11 cellular contexts compared by ENCODE assay signal in the genomic region with DNA sequence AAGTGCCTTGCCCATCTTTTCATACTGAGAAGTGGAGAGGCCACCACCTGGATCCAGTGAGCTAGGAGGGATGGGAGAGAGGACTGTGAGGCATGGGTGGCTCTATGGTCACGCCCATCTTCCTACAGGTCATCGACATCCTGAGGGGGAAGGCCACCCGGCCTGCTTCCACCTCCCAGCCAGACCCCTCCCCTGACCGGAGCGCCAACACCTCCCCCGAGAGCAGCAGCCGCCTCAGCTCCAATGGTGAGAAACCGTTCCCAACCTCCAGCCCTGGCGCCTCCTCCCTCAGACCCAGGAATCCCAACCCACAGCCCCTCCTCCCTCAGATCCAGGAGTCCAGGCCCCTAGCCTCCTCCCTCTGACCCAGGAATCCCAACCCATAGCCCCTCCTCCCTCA. TPM values are rescaled to one million over a fixed set of nuclear protein-coding genes. Genes with fewer than 3 reads are reported as not detected.
DNase-seq lines count a peak whose midpoint lies in the region; ATAC-seq, FAIRE-seq and TF ChIP-seq lines count a peak whose summit lies in the region.
"Had no signal": no experiment of that assay in that cellular context is flagged by ENCODE, and none has a peak within 500 bp of the region (broad histone marks: within the 10 kb centered on the region; RNA-seq: fewer than 3 reads in every experiment).

No MANE protein-coding gene starts in this region.

- in situ Hi-C loops in HepG2 (cut with HindIII; ENCODE audit: extremely low pct_ligation_motif_present, low pct_unique_long_range_greater_than_20kb): loop anchor here (5.0 kb wide), 1 partner anchor 36 kb away; no protein-coding TSS in a partner anchor

- no peak overlapping the region for H3K27ac ChIP-seq in HepG2 (ENCODE audit: extremely low read length, insufficient read depth, low read length)
- H3K27ac ChIP-seq in subcutaneous abdominal adipose tissue (ENCODE audit: low read depth, low read length): peak overlapping the region; percentile 74

- CTCF ChIA-PET in HepG2 (lab: Yijun Ruan, JAX; ENCODE audit: low intra/inter-chr PET ratio, low total read pairs): no interaction called here

- H3K4me2 ChIP-seq in HepG2 (ENCODE audit: low read depth, low read length): no peak overlapping the region

- H3K27me3 ChIP-seq in HepG2 (ENCODE audit: control insufficient read depth in 1 of 2, insufficient read depth in 2 of 2, low read length in 2 of 2): no peaks in the 10 kb centered on the region
- no peaks in the 10 kb centered on the region for H3K27me3 ChIP-seq in subcutaneous abdominal adipose tissue (ENCODE audit: control insufficient read depth in 5 of 5, insufficient read depth in 4 of 5, low read length in 5 of 5)

- H3K27me3 Mint-ChIP-seq in T-helper 2 cell treated with Interferon-gamma antibody and Interleukin-4, amounts not matched to agents 5 μg/mL and 100 μg/mL, for 36 hours (ENCODE audit: low read depth): no peaks in the 10 kb centered on the region

- H3K36me3 ChIP-seq in HepG2 (replicated peaks in 1 of 2; ENCODE audit: control insufficient read depth in 1 of 2, insufficient read depth in 2 of 2, low read length in 2 of 2) (peaks cover 11 to 20% of the 10 kb centered on the region in 2 experiments; a peak in 4 of 5 replicates), subcutaneous abdominal adipose tissue (ENCODE audit: control insufficient read depth in 5 of 5, insufficient read depth in 5 of 5, low read length in 5 of 5) (peaks cover 0 to 56% (median 34%) of the 10 kb centered on the region in 5 donors)

- POLR2A ChIA-PET in HepG2 (lab: Yijun Ruan, JAX): interaction anchor here (0.6 kb wide), 1 partner anchor 34 kb away, joined by 3 read pairs; no protein-coding TSS in a partner anchor

- DNase-seq in T-helper 2 cell treated with Interferon-gamma antibody and Interleukin-4, amounts not matched to agents 5 μg/mL and 100 μg/mL, for 36 hours (ENCODE audit: low spot score): no peak
- DNase-seq in T-helper 2 cell: no peak
- peak in 1 of 2 donors; percentile 59 for DNase-seq in cardiac fibroblast (ENCODE audit: low read depth in 2 of 2)
- DNase-seq in HepG2 (ENCODE audit: low spot score): no peak
- no peak for DNase-seq in AG08395 (ENCODE audit: low spot score)
- no peak for DNase-seq in GM19239 (ENCODE audit: insufficient read length, low spot score)
- DNase-seq: ACHN, activated gamma-delta T cell had no signal

- TF ChIP-seq CTCF in cardiac fibroblast (IDR thresholded peaks at IDR 0.05; ENCODE audit: low read depth, low read length): no peak
- TF ChIP-seq CTCF in HepG2 (CRISPR knock-in tag; IDR thresholded peaks at IDR 0.05): no peak

- no peak overlapping the region for H3K9ac ChIP-seq in HepG2 (ENCODE audit: insufficient read depth, low read depth, low read length)
- H3K9ac ChIP-seq in subcutaneous abdominal adipose tissue (ENCODE audit: low read length in 5 of 5): peak overlapping the region in 2 of 5 donors; percentile 4 to 14

- H3K9me3 ChIP-seq in HepG2 (ENCODE audit: low read length) (no peaks in the 10 kb centered on the region), subcutaneous abdominal adipose tissue (ENCODE audit: control insufficient read depth in 5 of 5, low read length in 5 of 5) (no peaks in the 10 kb centered on the region)

- no peaks in the 10 kb centered on the region for H4K20me1 ChIP-seq in HepG2 (ENCODE audit: insufficient read depth, low read length)

- H3K36me3 Mint-ChIP-seq in T-helper 2 cell treated with Interferon-gamma antibody and Interleukin-4, amounts not matched to agents 5 μg/mL and 100 μg/mL, for 36 hours (ENCODE audit: low read depth): peaks cover 47% of the 10 kb centered on the region

- no peak overlapping the region for H3K4me3 Mint-ChIP-seq in T-helper 2 cell treated with Interferon-gamma antibody and Interleukin-4, amounts not matched to agents 5 μg/mL and 100 μg/mL, for 36 hours

- H3K4me1 ChIP-seq in HepG2 (ENCODE audit: insufficient read depth, low read length): peaks cover 31% of the 10 kb centered on the region
- peaks cover 15 to 49% (median 47%) of the 10 kb centered on the region in 5 donors for H3K4me1 ChIP-seq in subcutaneous abdominal adipose tissue (ENCODE audit: control insufficient read depth in 5 of 5, insufficient read depth in 5 of 5, low read length in 5 of 5)

- intact Hi-C loops in HepG2 (cut with micrococcal nuclease; ENCODE audit: unreplicated experiment): no loop called here

- no peaks in the 10 kb centered on the region for H3K79me2 ChIP-seq in HepG2 (ENCODE audit: insufficient read depth, low read length)

- peaks cover 18% of the 10 kb centered on the region for H3K4me1 Mint-ChIP-seq in T-helper 2 cell treated with Interferon-gamma antibody and Interleukin-4, amounts not matched to agents 5 μg/mL and 100 μg/mL, for 36 hours (ENCODE audit: low read depth)

- TF ChIP-seq EP300 in HepG2 (IDR thresholded peaks at IDR 0.05; ENCODE audit: low read depth in 2 of 2, low read length in 2 of 2): no peak
- no peak for TF ChIP-seq EP300 in HepG2 (CRISPR knock-in tag; IDR thresholded peaks at IDR 0.05; ENCODE audit: borderline replicate concordance)

- H3K4me3 ChIP-seq in cardiac fibroblast (replicated peaks in 1 of 2; ENCODE audit: low read depth in 2 of 2, low read length in 2 of 2) (peak overlapping the region; percentile 40 to 55), HepG2 (replicated peaks in 1 of 3; ENCODE audit: insufficient read depth in 1 of 3, low read depth in 2 of 3, low read length in 3 of 3) (no peak overlapping the region), subcutaneous abdominal adipose tissue (ENCODE audit: low read depth in 1 of 5, low read length in 5 of 5) (peak overlapping the region in 4 of 5 donors; percentile 55 to 65 (median 58))

- H3K27ac Mint-ChIP-seq in T-helper 2 cell treated with Interferon-gamma antibody and Interleukin-4, amounts not matched to agents 5 μg/mL and 100 μg/mL, for 36 hours: peak overlapping the region; percentile 31

- no peak overlapping the region for H2AFZ ChIP-seq in HepG2 (ENCODE audit: low read length)

- FAIRE-seq in HepG2 (lab: Jason Lieb, UNC) (no peak), GM19239 (lab: Jason Lieb, UNC) (no peak)
- FAIRE-seq: urothelium cell line had no signal

- no peak; the same call in 2 of the 3 replicates for ATAC-seq in HepG2
- ATAC-seq in HG03095 (IDR thresholded peaks at IDR 0.05; ENCODE audit: unreplicated experiment): no peak

- no peak for TF ChIP-seq RAD21 in HepG2 (CRISPR knock-in tag; IDR thresholded peaks at IDR 0.05)

- no peak for TF ChIP-seq POLR2A in HepG2 (IDR thresholded peaks at IDR 0.05; ENCODE audit: insufficient read depth in 1 of 2, low read depth in 2 of 2, low read length in 2 of 2)

- no peaks in the 10 kb centered on the region for H3K9me3 Mint-ChIP-seq in T-helper 2 cell treated with Interferon-gamma antibody and Interleukin-4, amounts not matched to agents 5 μg/mL and 100 μg/mL, for 36 hours

- no TSS peak for BruUV-seq in HepG2 (replicated peaks; lab: Mats Ljungman, UMichigan)

- 98% methylated on average over 5 of the region's 9 CpGs for WGBS in HepG2 (ENCODE audit: low lambda C conversion rate)

RNA-seq across cellular contexts. Expression of a gene that starts 10.1 kb away (rescaled TPM):
- total RNA-seq in HepG2 (2016; rRNA removed; fragmentation: Illumina TruSeq; extraction: Trizol): 2.0 and 4.0 TPM in 2 replicates
- 4.5 and 8.9 TPM in 2 replicates for total RNA-seq in HepG2 (2016; cell fraction: cytosol; rRNA removed; fragmentation: Illumina TruSeq; extraction: Trizol; ENCODE audit: low read depth)
- 1.9 and 4.2 TPM in 2 replicates for total RNA-seq in HepG2 (2016; cell fraction: insoluble cytoplasmic fraction; rRNA removed; fragmentation: Illumina TruSeq; extraction: Trizol)
- 8.2 and 10.1 TPM in 2 replicates for total RNA-seq in HepG2 (2016; cell fraction: membrane; rRNA removed; fragmentation: Illumina TruSeq; extraction: Trizol)
- total RNA-seq in HepG2 (2016; cell fraction: nucleus; rRNA removed; fragmentation: Illumina TruSeq; extraction: Trizol): 3.1 and 4.6 TPM in 2 replicates
- polyA plus RNA-seq in HepG2 (2011; rRNA removed): 2.3 and 2.6 TPM in 2 replicates
- polyA plus RNA-seq in HepG2 (2011; cell fraction: cytosol; rRNA removed): 1.8 and 3.4 TPM in 2 replicates
- 23.1 and 29.5 TPM in 2 replicates for polyA plus RNA-seq in HepG2 (2011; cell fraction: nucleus; rRNA removed)
- polyA plus RNA-seq in HepG2 (2012): 6.8 and 9.9 TPM in 2 replicates
- polyA plus RNA-seq in HepG2 (2016; cell fraction: cytosol; fragmentation: Illumina TruSeq; extraction: Trizol; ENCODE audit: low read depth): 13.0 TPM in 2 replicates
- polyA plus RNA-seq in HepG2 (2016; cell fraction: insoluble cytoplasmic fraction; fragmentation: Illumina TruSeq; extraction: Trizol; ENCODE audit: low read depth): 8.2 and 12.0 TPM in 2 replicates
- polyA plus RNA-seq in HepG2 (2016; cell fraction: membrane; fragmentation: Illumina TruSeq; extraction: Trizol; ENCODE audit: low read depth): 18.9 and 20.6 TPM in 2 replicates
- 17.9 and 18.7 TPM in 2 replicates for polyA plus RNA-seq in HepG2 (2016; cell fraction: nucleus; fragmentation: Illumina TruSeq; extraction: Trizol; ENCODE audit: insufficient read depth, low read depth)
- 5.3 and 5.6 TPM in 2 replicates for polyA minus RNA-seq in HepG2 (2011; rRNA and poly(A)+ RNA removed; ENCODE audit: low replicate concordance)
- polyA minus RNA-seq in HepG2 (2011; cell fraction: cytosol; rRNA and poly(A)+ RNA removed): 4.7 and 5.7 TPM in 2 replicates
- polyA minus RNA-seq in HepG2 (2011; cell fraction: nucleus; rRNA and poly(A)+ RNA removed): 3.2 and 4.1 TPM in 2 replicates

RNA-seq across cellular contexts. Expression of a gene that starts 19.1 kb away (rescaled TPM):
- 1.1 and 1.8 TPM in 2 replicates for total RNA-seq in HepG2 (2016; rRNA removed; fragmentation: Illumina TruSeq; extraction: Trizol)
- total RNA-seq in HepG2 (2016; cell fraction: cytosol; rRNA removed; fragmentation: Illumina TruSeq; extraction: Trizol; ENCODE audit: low read depth): 0.81 and 0.97 TPM in 2 replicates
- total RNA-seq in HepG2 (2016; cell fraction: insoluble cytoplasmic fraction; rRNA removed; fragmentation: Illumina TruSeq; extraction: Trizol): 0.91 and 1.8 TPM in 2 replicates
- total RNA-seq in HepG2 (2016; cell fraction: membrane; rRNA removed; fragmentation: Illumina TruSeq; extraction: Trizol): 1.1 and 1.2 TPM in 2 replicates
- total RNA-seq in HepG2 (2016; cell fraction: nucleus; rRNA removed; fragmentation: Illumina TruSeq; extraction: Trizol): 1.6 and 2.7 TPM in 2 replicates
- 2.6 and 4.3 TPM in 2 replicates for polyA plus RNA-seq in HepG2 (2011; rRNA removed)
- polyA plus RNA-seq in HepG2 (2011; cell fraction: cytosol; rRNA removed): 1.4 and 2.1 TPM in 2 replicates
- polyA plus RNA-seq in HepG2 (2011; cell fraction: nucleus; rRNA removed): 13.9 and 14.3 TPM in 2 replicates
- 1.8 and 2.3 TPM in 2 replicates for polyA plus RNA-seq in HepG2 (2012)
- polyA plus RNA-seq in HepG2 (2016; cell fraction: cytosol; fragmentation: Illumina TruSeq; extraction: Trizol; ENCODE audit: low read depth): 0.87 and 0.89 TPM in 2 replicates
- polyA plus RNA-seq in HepG2 (2016; cell fraction: insoluble cytoplasmic fraction; fragmentation: Illumina TruSeq; extraction: Trizol; ENCODE audit: low read depth): 1.1 and 1.9 TPM in 2 replicates
- polyA plus RNA-seq in HepG2 (2016; cell fraction: membrane; fragmentation: Illumina TruSeq; extraction: Trizol; ENCODE audit: low read depth): 0.50 and 0.61 TPM in 2 replicates
- 4.5 and 5.6 TPM in 2 replicates for polyA plus RNA-seq in HepG2 (2016; cell fraction: nucleus; fragmentation: Illumina TruSeq; extraction: Trizol; ENCODE audit: insufficient read depth, low read depth)
- 0.33 and 11.2 TPM in 2 replicates for polyA minus RNA-seq in HepG2 (2011; rRNA and poly(A)+ RNA removed; ENCODE audit: low replicate concordance)
- polyA minus RNA-seq in HepG2 (2011; cell fraction: cytosol; rRNA and poly(A)+ RNA removed): 1.4 and 2.2 TPM in 2 replicates
- polyA minus RNA-seq in HepG2 (2011; cell fraction: nucleus; rRNA and poly(A)+ RNA removed): 3.9 and 5.8 TPM in 2 replicates

RNA-seq across cellular contexts. Expression of a gene that starts 50.3 kb away (rescaled TPM):
- total RNA-seq in HepG2 (2016; rRNA removed; fragmentation: Illumina TruSeq; extraction: Trizol): 30.6 and 51.2 TPM in 2 replicates
- 13.8 and 14.2 TPM in 2 replicates for total RNA-seq in HepG2 (2016; cell fraction: cytosol; rRNA removed; fragmentation: Illumina TruSeq; extraction: Trizol; ENCODE audit: low read depth)
- total RNA-seq in HepG2 (2016; cell fraction: insoluble cytoplasmic fraction; rRNA removed; fragmentation: Illumina TruSeq; extraction: Trizol): 22.1 and 59.2 TPM in 2 replicates
- 23.6 and 25.3 TPM in 2 replicates for total RNA-seq in HepG2 (2016; cell fraction: membrane; rRNA removed; fragmentation: Illumina TruSeq; extraction: Trizol)
- 82.3 and 107 TPM in 2 replicates for total RNA-seq in HepG2 (2016; cell fraction: nucleus; rRNA removed; fragmentation: Illumina TruSeq; extraction: Trizol)
- polyA plus RNA-seq in HepG2 (2011; rRNA removed): 62.7 and 68.0 TPM in 2 replicates
- polyA plus RNA-seq in HepG2 (2011; cell fraction: cytosol; rRNA removed): 30.5 and 43.7 TPM in 2 replicates
- polyA plus RNA-seq in HepG2 (2011; cell fraction: nucleus; rRNA removed): 347 and 430 TPM in 2 replicates
- 225 and 263 TPM in 2 replicates for polyA plus RNA-seq in HepG2 (2012)
- polyA plus RNA-seq in HepG2 (2016; cell fraction: cytosol; fragmentation: Illumina TruSeq; extraction: Trizol; ENCODE audit: low read depth): 20.9 and 22.6 TPM in 2 replicates
- polyA plus RNA-seq in HepG2 (2016; cell fraction: insoluble cytoplasmic fraction; fragmentation: Illumina TruSeq; extraction: Trizol; ENCODE audit: low read depth): 55.5 and 77.0 TPM in 2 replicates
- 33.0 and 38.0 TPM in 2 replicates for polyA plus RNA-seq in HepG2 (2016; cell fraction: membrane; fragmentation: Illumina TruSeq; extraction: Trizol; ENCODE audit: low read depth)
- polyA plus RNA-seq in HepG2 (2016; cell fraction: nucleus; fragmentation: Illumina TruSeq; extraction: Trizol; ENCODE audit: insufficient read depth, low read depth): 426 and 433 TPM in 2 replicates
- 67.0 TPM in 1 of 2 replicates, not detected in the other for polyA minus RNA-seq in HepG2 (2011; rRNA and poly(A)+ RNA removed; ENCODE audit: low replicate concordance)
- 53.4 and 68.9 TPM in 2 replicates for polyA minus RNA-seq in HepG2 (2011; cell fraction: cytosol; rRNA and poly(A)+ RNA removed)
- 37.1 and 45.6 TPM in 2 replicates for polyA minus RNA-seq in HepG2 (2011; cell fraction: nucleus; rRNA and poly(A)+ RNA removed)

RNA-seq across cellular contexts. Expression of a gene that starts 59.6 kb away (rescaled TPM):
- total RNA-seq in HepG2 (2016; rRNA removed; fragmentation: Illumina TruSeq; extraction: Trizol): not detected in 2 replicates
- not detected in 2 replicates for total RNA-seq in HepG2 (2016; cell fraction: cytosol; rRNA removed; fragmentation: Illumina TruSeq; extraction: Trizol; ENCODE audit: low read depth)
- not detected in 2 replicates for total RNA-seq in HepG2 (2016; cell fraction: insoluble cytoplasmic fraction; rRNA removed; fragmentation: Illumina TruSeq; extraction: Trizol)
- not detected in 2 replicates for total RNA-seq in HepG2 (2016; cell fraction: membrane; rRNA removed; fragmentation: Illumina TruSeq; extraction: Trizol)
- not detected in 2 replicates for total RNA-seq in HepG2 (2016; cell fraction: nucleus; rRNA removed; fragmentation: Illumina TruSeq; extraction: Trizol)
- polyA plus RNA-seq in HepG2 (2011; rRNA removed): not detected in 2 replicates
- polyA plus RNA-seq in HepG2 (2011; cell fraction: cytosol; rRNA removed): not detected in 2 replicates
- polyA plus RNA-seq in HepG2 (2011; cell fraction: nucleus; rRNA removed): not detected in 2 replicates
- not detected in 2 replicates for polyA plus RNA-seq in HepG2 (2012)
- polyA plus RNA-seq in HepG2 (2016; cell fraction: cytosol; fragmentation: Illumina TruSeq; extraction: Trizol; ENCODE audit: low read depth): not detected in 2 replicates
- polyA plus RNA-seq in HepG2 (2016; cell fraction: insoluble cytoplasmic fraction; fragmentation: Illumina TruSeq; extraction: Trizol; ENCODE audit: low read depth): not detected in 2 replicates
- not detected in 2 replicates for polyA plus RNA-seq in HepG2 (2016; cell fraction: membrane; fragmentation: Illumina TruSeq; extraction: Trizol; ENCODE audit: low read depth)
- polyA plus RNA-seq in HepG2 (2016; cell fraction: nucleus; fragmentation: Illumina TruSeq; extraction: Trizol; ENCODE audit: insufficient read depth, low read depth): not detected in 2 replicates
- polyA minus RNA-seq in HepG2 (2011; rRNA and poly(A)+ RNA removed; ENCODE audit: low replicate concordance): not detected in 2 replicates
- not detected in 2 replicates for polyA minus RNA-seq in HepG2 (2011; cell fraction: cytosol; rRNA and poly(A)+ RNA removed)
- not detected in 2 replicates for polyA minus RNA-seq in HepG2 (2011; cell fraction: nucleus; rRNA and poly(A)+ RNA removed)

Comparison
In these comparisons a context has a peak if more than half of its experiments do, and no peak if none do; other contexts are left out.
1. H3K4me3 ChIP-seq: peak in cardiac fibroblast (2 of 2) and subcutaneous abdominal adipose tissue (4 of 5); none in HepG2 (0 of 3).